8 cellular contexts compared by ENCODE assay signal in the genomic region with DNA sequence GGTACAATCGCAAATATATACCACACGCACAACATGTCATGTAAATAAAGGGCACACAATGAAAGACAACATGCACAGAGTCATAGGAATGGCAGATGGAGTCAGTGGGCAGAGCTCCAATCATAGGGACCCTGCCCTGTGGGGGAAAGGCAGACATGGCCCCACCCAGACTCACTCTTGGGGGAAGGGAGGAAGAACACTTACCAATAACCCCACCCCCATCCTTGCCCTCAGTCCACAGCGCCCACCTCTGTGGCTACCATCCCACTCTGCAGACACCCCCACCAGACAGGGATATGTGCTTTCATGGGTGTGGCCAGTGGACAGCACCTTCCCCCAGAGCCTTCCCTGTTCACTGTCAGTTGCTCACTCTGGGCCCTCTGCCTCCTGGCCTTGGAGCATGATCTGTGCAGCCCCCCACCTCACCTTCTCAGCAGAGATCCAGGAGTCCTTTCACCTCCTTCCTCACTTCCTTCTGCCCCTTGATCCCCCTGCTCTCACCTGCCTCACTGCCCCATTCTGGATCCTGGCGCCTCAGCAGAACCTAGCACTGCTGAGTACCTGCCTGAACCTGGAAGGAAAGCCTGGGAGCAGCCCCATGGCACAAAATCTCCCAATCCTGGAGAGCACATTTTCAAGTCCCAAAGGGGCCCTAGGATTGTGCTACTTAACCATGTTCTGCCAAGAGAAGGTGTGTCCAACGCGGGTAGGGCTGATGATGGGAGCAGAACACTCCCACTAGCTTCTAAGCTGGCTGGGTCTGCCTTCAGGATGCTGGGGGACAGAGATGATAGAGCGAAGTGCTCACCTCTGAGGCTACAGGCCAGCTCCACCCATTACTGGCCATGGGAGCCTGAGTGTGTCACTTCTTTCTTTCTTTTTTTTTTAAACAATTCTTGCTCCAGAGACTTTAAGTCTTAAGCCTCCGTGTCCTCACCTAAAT.
DNase-seq lines count a peak whose midpoint lies in the region; ATAC-seq and TF ChIP-seq lines count a peak whose summit lies in the region.

No MANE protein-coding gene starts in this region.

- H2AFZ ChIP-seq in OCI-LY3 (ENCODE audit: low read depth, low read length) = no peak overlapping the region

- H3K9me3 ChIP-seq in OCI-LY3 (ENCODE audit: insufficient read depth, low read length) = no peaks in the 10 kb centered on the region

- no peaks in the 10 kb centered on the region for H3K27me3 Mint-ChIP-seq in effector memory CD8-positive, alpha-beta T cell
- H3K27me3 Mint-ChIP-seq in stimulated activated naive CD8-positive, alpha-beta T cell treated with anti-CD3 and anti-CD28 coated beads, Interleukin-15, Interleukin-2, amounts not matched to agents 100 ng/mL and 50 ng/mL, for 24 hours = no peaks in the 10 kb centered on the region

- no peak for ATAC-seq in effector memory CD8-positive, alpha-beta T cell (replicated peaks)

- H3K4me1 Mint-ChIP-seq in effector memory CD8-positive, alpha-beta T cell (ENCODE audit: low read depth in 2 of 2) = peaks cover 45 to 52% of the 10 kb centered on the region in 2 donors
- peaks cover 83% of the 10 kb centered on the region for H3K4me1 Mint-ChIP-seq in stimulated activated naive CD8-positive, alpha-beta T cell treated with anti-CD3 and anti-CD28 coated beads, Interleukin-15, Interleukin-2, amounts not matched to agents 100 ng/mL and 50 ng/mL, for 24 hours (ENCODE audit: low read depth)

- peak overlapping the region; percentile 89 to 91 for H3K27ac Mint-ChIP-seq in effector memory CD8-positive, alpha-beta T cell
- H3K27ac Mint-ChIP-seq in stimulated activated naive CD8-positive, alpha-beta T cell treated with anti-CD3 and anti-CD28 coated beads, Interleukin-15, Interleukin-2, amounts not matched to agents 100 ng/mL and 50 ng/mL, for 24 hours = peak overlapping the region; percentile 95

- no peak for TF ChIP-seq CTCF in OCI-LY3 (IDR thresholded peaks at IDR 0.05; ENCODE audit: low read depth, low read length)

- H3K4me3 Mint-ChIP-seq in effector memory CD8-positive, alpha-beta T cell = peak overlapping the region; percentile 90 to 93
- peak overlapping the region; percentile 91 for H3K4me3 Mint-ChIP-seq in stimulated activated naive CD8-positive, alpha-beta T cell treated with anti-CD3 and anti-CD28 coated beads, Interleukin-15, Interleukin-2, amounts not matched to agents 100 ng/mL and 50 ng/mL, for 24 hours

- H3K27ac ChIP-seq in OCI-LY3 (ENCODE audit: low read length) = peak overlapping the region; percentile 81

- peak overlapping the region; percentile 85 for H3K4me3 ChIP-seq in OCI-LY3 (ENCODE audit: low read length)

- peaks cover 19% of the 10 kb centered on the region for H3K36me3 Mint-ChIP-seq in effector memory CD8-positive, alpha-beta T cell (ENCODE audit: insufficient read depth)
- peaks cover 33% of the 10 kb centered on the region for H3K36me3 Mint-ChIP-seq in stimulated activated naive CD8-positive, alpha-beta T cell treated with anti-CD3 and anti-CD28 coated beads, Interleukin-15, Interleukin-2, amounts not matched to agents 100 ng/mL and 50 ng/mL, for 24 hours (ENCODE audit: low read depth)

- H3K4me1 ChIP-seq in OCI-LY3 (ENCODE audit: low read length) = peaks cover 38% of the 10 kb centered on the region

- no peaks in the 10 kb centered on the region for H3K27me3 ChIP-seq in OCI-LY3 (ENCODE audit: low read depth, low read length)

- H3K36me3 ChIP-seq in OCI-LY3 (replicated peaks; ENCODE audit: low read depth, low read length) = peaks cover 15% of the 10 kb centered on the region

- H3K9me3 Mint-ChIP-seq in effector memory CD8-positive, alpha-beta T cell = no peaks in the 10 kb centered on the region
- H3K9me3 Mint-ChIP-seq in stimulated activated naive CD8-positive, alpha-beta T cell treated with anti-CD3 and anti-CD28 coated beads, Interleukin-15, Interleukin-2, amounts not matched to agents 100 ng/mL and 50 ng/mL, for 24 hours = no peaks in the 10 kb centered on the region

- H4K20me1 ChIP-seq in OCI-LY3 (ENCODE audit: insufficient read depth, low read length) = no peaks in the 10 kb centered on the region

- H3K79me2 ChIP-seq in OCI-LY3 (ENCODE audit: low read length) = peaks cover 34% of the 10 kb centered on the region

- H3K9ac ChIP-seq in OCI-LY3 (ENCODE audit: low read length) = peak overlapping the region; percentile 98

- peak overlapping the region; percentile 100 for H3K4me2 ChIP-seq in OCI-LY3 (ENCODE audit: low read length)

- DNase-seq in activated CD8-positive, alpha-beta memory T cell treated with anti-CD3 and anti-CD28 coated beads, Interleukin-2, amount 50 U/mL, for 48 hours = peak; percentile 66
- DNase-seq in activated CD8-positive, alpha-beta memory T cell treated with anti-CD3 and anti-CD28 coated beads, Interleukin-2, amount 50 U/mL, for 4 hours = no peak
- DNase-seq in effector memory CD8-positive, alpha-beta T cell = no peak
- DNase-seq in pons (ENCODE audit: low spot score) (no peak), NCI-H1930 (lab: John Stamatoyannopoulos, UW) (no peak), COR-L47 (lab: John Stamatoyannopoulos, UW) (no peak)
